8 cellular contexts compared by ENCODE assay signal in the genomic region with DNA sequence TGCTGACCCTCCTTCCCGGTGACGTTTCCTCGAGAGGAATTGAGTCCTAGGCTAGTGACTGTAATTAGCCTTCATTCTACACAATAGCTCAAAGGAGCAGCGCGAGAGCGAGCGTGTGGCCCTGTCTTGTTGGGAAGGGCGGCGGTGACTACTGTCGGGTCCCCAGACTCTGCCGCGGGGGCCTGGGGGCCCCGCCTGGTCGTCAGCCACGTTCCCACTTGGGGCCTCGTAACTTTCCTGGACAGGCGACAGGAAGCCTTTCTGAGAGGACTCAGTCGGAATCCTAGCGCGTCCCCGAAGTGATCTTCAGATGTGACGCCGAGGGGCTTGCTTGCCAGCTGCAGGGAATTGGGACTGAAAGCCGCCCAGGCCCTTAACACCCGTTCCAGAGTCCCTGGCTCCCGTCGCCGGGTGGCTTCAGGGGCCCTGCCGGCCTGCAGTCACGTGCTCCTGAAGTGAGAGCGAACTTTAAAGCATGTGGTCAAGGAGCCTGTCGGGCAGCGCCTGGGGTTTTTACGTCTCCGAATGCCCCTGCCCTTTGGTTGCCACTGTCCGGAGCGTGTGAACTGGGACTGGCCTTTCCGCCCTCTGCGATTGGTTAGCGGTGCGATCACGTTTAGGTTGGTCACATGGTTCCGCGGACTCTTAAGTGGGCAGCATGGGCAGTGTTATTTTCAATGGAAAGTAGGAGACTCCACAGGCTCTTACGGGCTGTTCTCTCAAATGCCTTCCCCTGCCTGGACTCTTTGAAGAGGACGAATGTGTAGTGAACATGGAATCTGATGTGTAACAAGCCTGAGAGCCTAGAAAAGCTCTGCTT. TPM values are rescaled to one million over a fixed set of nuclear protein-coding genes. Genes with fewer than 3 reads are reported as not detected.
DNase-seq lines count a peak whose midpoint lies in the region; ATAC-seq and TF ChIP-seq lines count a peak whose summit lies in the region.

No MANE protein-coding gene starts in this region.

- ATAC-seq in upper lobe of right lung = peak; percentile 71

- H3K4me1 ChIP-seq in HUES48 (ENCODE audit: control insufficient read depth, insufficient read depth, low read length) = peaks cover 29% of the 10 kb centered on the region
- peaks cover 15% of the 10 kb centered on the region for H3K4me1 ChIP-seq in mucosa of stomach (ENCODE audit: control insufficient read depth, insufficient read depth, low read length)
- peaks cover 9% of the 10 kb centered on the region for H3K4me1 ChIP-seq in upper lobe of right lung

- H3K9me3 ChIP-seq in HUES48 (ENCODE audit: control insufficient read depth, insufficient read depth, low read length) (no peaks in the 10 kb centered on the region), mucosa of stomach (ENCODE audit: control insufficient read depth, low read length) (no peaks in the 10 kb centered on the region), upper lobe of right lung (no peaks in the 10 kb centered on the region)

- peak; percentile 23 for DNase-seq in NCI-H187 treated with DMSO at 0.1 percent for 48 hours (lab: John Stamatoyannopoulos, UW)
- no peak for DNase-seq in NCI-H187 (lab: John Stamatoyannopoulos, UW)
- peak; percentile 62 for DNase-seq in fibroblast of pulmonary artery (ENCODE audit: low read depth)
- peak; percentile 84 for DNase-seq in upper lobe of right lung
- DNase-seq in NCI-H1694 (lab: John Stamatoyannopoulos, UW) = no peak

- peak overlapping the region; percentile 73 for H3K4me3 ChIP-seq in HUES48 (ENCODE audit: low read depth, low read length)
- peak overlapping the region; percentile 74 for H3K4me3 ChIP-seq in WI38 (ENCODE audit: low read depth, low read length)
- peak overlapping the region; percentile 65 for H3K4me3 ChIP-seq in fibroblast of pulmonary artery (replicated peaks; ENCODE audit: low read depth, low read length)
- peak overlapping the region; percentile 82 for H3K4me3 ChIP-seq in mucosa of stomach (ENCODE audit: low read length)
- peak overlapping the region; percentile 78 for H3K4me3 ChIP-seq in upper lobe of right lung

- H3K27ac ChIP-seq in HUES48 (ENCODE audit: low read depth, low read length) (peak overlapping the region; percentile 27), upper lobe of right lung (peak overlapping the region; percentile 77)

- H3K36me3 ChIP-seq in HUES48 (ENCODE audit: control insufficient read depth, insufficient read depth, low read length) (no peaks in the 10 kb centered on the region; the same call in 1 of the 2 replicates), mucosa of stomach (ENCODE audit: control insufficient read depth, insufficient read depth, low read length) (no peaks in the 10 kb centered on the region), upper lobe of right lung (no peaks in the 10 kb centered on the region)

- intact Hi-C loops in upper lobe of right lung (cut with DNase I) = no loop called here

- H3K9ac ChIP-seq in HUES48 (ENCODE audit: low read depth, low read length) = peak overlapping the region; percentile 24
- H3K9ac ChIP-seq in mucosa of stomach (ENCODE audit: low read length) = peak overlapping the region; percentile 67

- peaks cover 36% of the 10 kb centered on the region for H3K27me3 ChIP-seq in HUES48 (ENCODE audit: control insufficient read depth, insufficient read depth, low read length)
- peaks cover 32% of the 10 kb centered on the region for H3K27me3 ChIP-seq in mucosa of stomach (ENCODE audit: control insufficient read depth, insufficient read depth, low read length)
- no peaks in the 10 kb centered on the region for H3K27me3 ChIP-seq in upper lobe of right lung

- no peak for TF ChIP-seq CTCF in WI38 (IDR thresholded peaks at IDR 0.05; ENCODE audit: low read depth, low read length)
- TF ChIP-seq CTCF in fibroblast of pulmonary artery (IDR thresholded peaks at IDR 0.05; ENCODE audit: low read length, missing control alignments) = no peak
- TF ChIP-seq CTCF in upper lobe of right lung (IDR thresholded peaks at IDR 0.05) = no peak

RNA-seq across cellular contexts. Expression of gene VLDLR, which starts 1.7 kb away (rescaled TPM):
- total RNA-seq in upper lobe of right lung = 23.1 TPM

Comparison
In these comparisons a context has a peak if more than half of its experiments do, and no peak if none do; other contexts are left out.
1. DNase-seq: peak in NCI-H187 treated with DMSO at 0.1 percent for 48 hours (single experiment), fibroblast of pulmonary artery (single experiment) and upper lobe of right lung (single experiment); none in NCI-H187 (0 of 2) and NCI-H1694 (single experiment).
2. Peak in every context shown above with its lines, with median percentiles within 50 percentile points of each other: H3K4me3 ChIP-seq.